ENCODE assay signal across 2 cellular contexts in genomic region chr4:141680060-141680459, GRCh38.
A peak's percentile ranks its signal among the peaks of the same experiment; 100 is the strongest.
TF ChIP-seq lines count a peak whose summit lies in the region.

No MANE protein-coding gene starts in this region.

TF ChIP-seq in SK-N-SH, 30 proteins besides CTCF, POLR2A, EP300 and RAD21:
- TF ChIP-seq CHD2 (IDR thresholded peaks at IDR 0.05; ENCODE audit: low read length, partially characterized antibody) (peak; percentile 66), JUND (IDR thresholded peaks at IDR 0.05) (no peak), SMC3 (IDR thresholded peaks at IDR 0.05; ENCODE audit: low read depth, low read length) (no peak), GATA2 (CRISPR knock-in tag; IDR thresholded peaks at IDR 0.05) (peak; percentile 94), MXI1 (IDR thresholded peaks at IDR 0.05; ENCODE audit: low read depth, low read length) (peak; percentile 81), FOXJ3 (CRISPR knock-in tag; IDR thresholded peaks at IDR 0.05) (0 out of 2 replicates have a peak, but pooled peaks have one; percentile 25), RCOR1 (IDR thresholded peaks at IDR 0.05; ENCODE audit: low read length) (peak; percentile 91)
- TF ChIP-seq, protein P1, sequence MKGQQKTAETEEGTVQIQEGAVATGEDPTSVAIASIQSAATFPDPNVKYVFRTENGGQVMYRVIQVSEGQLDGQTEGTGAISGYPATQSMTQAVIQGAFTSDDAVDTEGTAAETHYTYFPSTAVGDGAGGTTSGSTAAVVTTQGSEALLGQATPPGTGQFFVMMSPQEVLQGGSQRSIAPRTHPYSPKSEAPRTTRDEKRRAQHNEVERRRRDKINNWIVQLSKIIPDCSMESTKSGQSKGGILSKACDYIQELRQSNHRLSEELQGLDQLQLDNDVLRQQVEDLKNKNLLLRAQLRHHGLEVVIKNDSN (IDR thresholded peaks at IDR 0.05; ENCODE audit: borderline replicate concordance, low read depth): no peak
- TF ChIP-seq, protein P2, sequence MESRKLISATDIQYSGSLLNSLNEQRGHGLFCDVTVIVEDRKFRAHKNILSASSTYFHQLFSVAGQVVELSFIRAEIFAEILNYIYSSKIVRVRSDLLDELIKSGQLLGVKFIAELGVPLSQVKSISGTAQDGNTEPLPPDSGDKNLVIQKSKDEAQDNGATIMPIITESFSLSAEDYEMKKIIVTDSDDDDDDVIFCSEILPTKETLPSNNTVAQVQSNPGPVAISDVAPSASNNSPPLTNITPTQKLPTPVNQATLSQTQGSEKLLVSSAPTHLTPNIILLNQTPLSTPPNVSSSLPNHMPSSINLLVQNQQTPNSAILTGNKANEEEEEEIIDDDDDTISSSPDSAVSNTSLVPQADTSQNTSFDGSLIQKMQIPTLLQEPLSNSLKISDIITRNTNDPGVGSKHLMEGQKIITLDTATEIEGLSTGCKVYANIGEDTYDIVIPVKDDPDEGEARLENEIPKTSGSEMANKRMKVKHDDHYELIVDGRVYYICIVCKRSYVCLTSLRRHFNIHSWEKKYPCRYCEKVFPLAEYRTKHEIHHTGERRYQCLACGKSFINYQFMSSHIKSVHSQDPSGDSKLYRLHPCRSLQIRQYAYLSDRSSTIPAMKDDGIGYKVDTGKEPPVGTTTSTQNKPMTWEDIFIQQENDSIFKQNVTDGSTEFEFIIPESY (IDR thresholded peaks at IDR 0.05; ENCODE audit: borderline replicate concordance, low read depth): no peak
- TF ChIP-seq, protein P3, sequence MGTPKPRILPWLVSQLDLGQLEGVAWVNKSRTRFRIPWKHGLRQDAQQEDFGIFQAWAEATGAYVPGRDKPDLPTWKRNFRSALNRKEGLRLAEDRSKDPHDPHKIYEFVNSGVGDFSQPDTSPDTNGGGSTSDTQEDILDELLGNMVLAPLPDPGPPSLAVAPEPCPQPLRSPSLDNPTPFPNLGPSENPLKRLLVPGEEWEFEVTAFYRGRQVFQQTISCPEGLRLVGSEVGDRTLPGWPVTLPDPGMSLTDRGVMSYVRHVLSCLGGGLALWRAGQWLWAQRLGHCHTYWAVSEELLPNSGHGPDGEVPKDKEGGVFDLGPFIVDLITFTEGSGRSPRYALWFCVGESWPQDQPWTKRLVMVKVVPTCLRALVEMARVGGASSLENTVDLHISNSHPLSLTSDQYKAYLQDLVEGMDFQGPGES (IDR thresholded peaks at IDR 0.05; ENCODE audit: low read depth, low read length): no peak

TF ChIP-seq in HepG2, 621 proteins besides CTCF, POLR2A, EP300 and RAD21:
- no peak for TF ChIP-seq SIX4 (CRISPR knock-in tag; IDR thresholded peaks at IDR 0.05)
- TF ChIP-seq ZNF143 (CRISPR knock-in tag; IDR thresholded peaks at IDR 0.05): no peak
- no peak for TF ChIP-seq ZNF776 (CRISPR knock-in tag; IDR thresholded peaks at IDR 0.05)
- TF ChIP-seq RNF219 (CRISPR knock-in tag; IDR thresholded peaks at IDR 0.05): no peak
- TF ChIP-seq, protein P4, sequence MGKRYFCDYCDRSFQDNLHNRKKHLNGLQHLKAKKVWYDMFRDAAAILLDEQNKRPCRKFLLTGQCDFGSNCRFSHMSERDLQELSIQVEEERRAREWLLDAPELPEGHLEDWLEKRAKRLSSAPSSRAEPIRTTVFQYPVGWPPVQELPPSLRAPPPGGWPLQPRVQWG (CRISPR knock-in tag; IDR thresholded peaks at IDR 0.05; ENCODE audit: borderline replicate concordance, low read depth): no peak
- TF ChIP-seq ZNF407 (CRISPR knock-in tag; IDR thresholded peaks at IDR 0.05; ENCODE audit: not compliant biosample characterization): no peak
